ENCODE assay signal across 8 cellular contexts in the genomic region with DNA sequence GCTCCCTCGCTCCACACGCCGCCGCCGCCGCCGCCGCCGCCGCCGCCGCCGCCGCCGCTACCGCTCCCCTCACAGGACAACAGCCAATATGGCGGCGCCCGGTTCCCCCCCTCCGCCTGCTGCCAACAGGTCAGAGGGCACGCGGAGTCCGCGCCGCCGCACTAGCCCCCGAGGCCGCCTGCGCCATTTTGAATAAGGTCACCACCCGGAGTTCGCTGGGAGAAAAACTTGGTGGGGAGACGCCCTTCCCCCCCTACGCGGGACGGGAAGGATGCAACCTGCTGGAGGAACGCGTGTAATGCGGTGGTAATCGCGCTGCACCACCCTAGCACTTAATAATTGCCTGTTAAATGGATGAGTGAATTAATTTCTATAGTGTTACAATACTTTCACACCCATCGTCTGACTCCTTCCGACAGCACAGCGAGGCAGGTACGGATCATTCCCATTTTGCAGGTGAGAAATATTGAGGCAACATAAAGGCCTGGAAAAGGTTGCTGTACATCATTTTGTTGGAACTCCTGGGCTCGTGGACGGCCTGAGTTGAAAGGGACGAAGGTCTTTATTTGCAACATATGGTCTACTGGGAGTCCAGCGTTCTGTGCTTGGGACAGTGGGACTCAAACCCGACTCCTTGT. TPM values are rescaled to one million over a fixed set of nuclear protein-coding genes. Genes with fewer than 3 reads are reported as not detected.
A peak's percentile ranks its signal among the peaks of the same experiment; 100 is the strongest.
DNase-seq lines count a peak whose midpoint lies in the region; ATAC-seq and TF ChIP-seq lines count a peak whose summit lies in the region.

A gene (minus strand): TSS at position 90 of the 638 bp plus-strand sequence. CDS start 105 bp downstream, outside the sequence.

- ATAC-seq in GM19324 (IDR thresholded peaks at IDR 0.05; ENCODE audit: low FRiP score, unreplicated experiment) (peak; percentile 79), HG03460 (IDR thresholded peaks at IDR 0.05; ENCODE audit: unreplicated experiment) (peak; percentile 88)

- DNase-seq in NCI-H748 (lab: John Stamatoyannopoulos, UW; ENCODE audit: unreplicated experiment) (peak; percentile 94), dermis blood vessel endothelial cell (peak; percentile 93)
- peak; percentile 93 to 94 for DNase-seq in activated CD4-positive, alpha-beta T cell treated with anti-CD3 and anti-CD28 coated beads, Interleukin-2, amount 50 U/mL, for 4 hours
- peak; percentile 95 for DNase-seq in stimulated activated CD4-positive, alpha-beta T cell treated with anti-CD3 and anti-CD28 coated beads, Interleukin-4, amount 100 ng/mL, for 1 hour

- H3K4me3 ChIP-seq in BLaER1 treated with 17β-estradiol and CSF1 and Interleukin-3, amounts not matched to agents 10 nM and 100 nM = peak within 1 kb of the TSS; percentile 89 to 99 (median 92)
- peak within 1 kb of the TSS; percentile 84 to 98 (median 92) for H3K4me3 ChIP-seq in liver (ENCODE audit: low read depth in 1 of 3, low read length in 3 of 3)

- TF ChIP-seq CTCF in liver (IDR thresholded peaks at IDR 0.05; ENCODE audit: low read depth, low read length, missing input control) = peak; percentile 27

- H3K27me3 ChIP-seq in BLaER1 treated with 17β-estradiol and CSF1 and Interleukin-3, amounts not matched to agents 10 nM and 100 nM = no peaks in the 10 kb centered on the region
- no peaks in the 10 kb centered on the region for H3K27me3 ChIP-seq in liver (ENCODE audit: control insufficient read depth in 4 of 4, insufficient read depth in 4 of 4, low read length in 3 of 4)

- H3K9me3 ChIP-seq in BLaER1 treated with 17β-estradiol and CSF1 and Interleukin-3, amounts not matched to agents 10 nM and 100 nM (replicated peaks in 1 of 11) = no peaks in the 10 kb centered on the region
- no peaks in the 10 kb centered on the region for H3K9me3 ChIP-seq in liver (ENCODE audit: control insufficient read depth in 4 of 4, low read length in 3 of 4)

- peaks cover 30 to 46% (median 44%) of the 10 kb centered on the region in 11 experiments; a peak in 21 of 22 replicates for H4K20me1 ChIP-seq in BLaER1 treated with 17β-estradiol and CSF1 and Interleukin-3, amounts not matched to agents 10 nM and 100 nM

- H3K9ac ChIP-seq in BLaER1 treated with 17β-estradiol and CSF1 and Interleukin-3, amounts not matched to agents 10 nM and 100 nM = peak within 1 kb of the TSS; percentile 89 to 97 (median 95)
- H3K9ac ChIP-seq in liver (ENCODE audit: low read depth in 1 of 2, low read length in 2 of 2) = peak within 1 kb of the TSS; percentile 28 to 54

- peak within 1 kb of the TSS; percentile 61 to 93 (median 90); a peak in 21 of 22 replicates for H3K27ac ChIP-seq in BLaER1 treated with 17β-estradiol and CSF1 and Interleukin-3, amounts not matched to agents 10 nM and 100 nM
- peak within 1 kb of the TSS; percentile 70 to 77 for H3K27ac ChIP-seq in liver (ENCODE audit: low read depth in 1 of 2, low read length in 2 of 2)

- peak within 1 kb of the TSS; percentile 85 to 98 (median 96) for H3K4me2 ChIP-seq in BLaER1 treated with 17β-estradiol and CSF1 and Interleukin-3, amounts not matched to agents 10 nM and 100 nM

- H3K4me1 ChIP-seq in BLaER1 treated with 17β-estradiol and CSF1 and Interleukin-3, amounts not matched to agents 10 nM and 100 nM = peaks cover 32 to 47% (median 38%) of the 10 kb centered on the region in 10 experiments
- peaks cover 9 to 21% (median 18%) of the 10 kb centered on the region in 4 donors for H3K4me1 ChIP-seq in liver (ENCODE audit: control insufficient read depth in 4 of 4, insufficient read depth in 4 of 4, low read length in 3 of 4)

- TF ChIP-seq RAD21 in liver (IDR thresholded peaks at IDR 0.05) = peak in 1 of 2 donors; percentile 54

- WGBS in liver = 9% methylated on average over 49 of the region's 49 CpGs

- H3K36me3 ChIP-seq in BLaER1 treated with 17β-estradiol and CSF1 and Interleukin-3, amounts not matched to agents 10 nM and 100 nM = peaks cover 21 to 36% (median 33%) of the 10 kb centered on the region in 11 experiments; a peak in 21 of 22 replicates
- H3K36me3 ChIP-seq in liver (ENCODE audit: control insufficient read depth in 4 of 4, insufficient read depth in 3 of 4, low read depth in 1 of 4, low read length in 3 of 4) = peaks cover 0 to 4% (median 1%) of the 10 kb centered on the region in 4 donors

TF ChIP-seq in liver, 16 proteins besides CTCF, POLR2A, EP300 and RAD21:
- TF ChIP-seq, protein P1, sequence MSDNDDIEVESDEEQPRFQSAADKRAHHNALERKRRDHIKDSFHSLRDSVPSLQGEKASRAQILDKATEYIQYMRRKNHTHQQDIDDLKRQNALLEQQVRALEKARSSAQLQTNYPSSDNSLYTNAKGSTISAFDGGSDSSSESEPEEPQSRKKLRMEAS (IDR thresholded peaks at IDR 0.05) = no peak
- TF ChIP-seq HNF4G (IDR thresholded peaks at IDR 0.05) = no peak
- peak; percentile 38 for TF ChIP-seq SP1 (IDR thresholded peaks at IDR 0.05)
- peak; percentile 99 for TF ChIP-seq YY1 (IDR thresholded peaks at IDR 0.05)
- TF ChIP-seq NR2F2 (IDR thresholded peaks at IDR 0.05) = peak; percentile 88
- peak; percentile 33 to 61 for TF ChIP-seq RXRA (IDR thresholded peaks at IDR 0.05)
- TF ChIP-seq, protein P2, sequence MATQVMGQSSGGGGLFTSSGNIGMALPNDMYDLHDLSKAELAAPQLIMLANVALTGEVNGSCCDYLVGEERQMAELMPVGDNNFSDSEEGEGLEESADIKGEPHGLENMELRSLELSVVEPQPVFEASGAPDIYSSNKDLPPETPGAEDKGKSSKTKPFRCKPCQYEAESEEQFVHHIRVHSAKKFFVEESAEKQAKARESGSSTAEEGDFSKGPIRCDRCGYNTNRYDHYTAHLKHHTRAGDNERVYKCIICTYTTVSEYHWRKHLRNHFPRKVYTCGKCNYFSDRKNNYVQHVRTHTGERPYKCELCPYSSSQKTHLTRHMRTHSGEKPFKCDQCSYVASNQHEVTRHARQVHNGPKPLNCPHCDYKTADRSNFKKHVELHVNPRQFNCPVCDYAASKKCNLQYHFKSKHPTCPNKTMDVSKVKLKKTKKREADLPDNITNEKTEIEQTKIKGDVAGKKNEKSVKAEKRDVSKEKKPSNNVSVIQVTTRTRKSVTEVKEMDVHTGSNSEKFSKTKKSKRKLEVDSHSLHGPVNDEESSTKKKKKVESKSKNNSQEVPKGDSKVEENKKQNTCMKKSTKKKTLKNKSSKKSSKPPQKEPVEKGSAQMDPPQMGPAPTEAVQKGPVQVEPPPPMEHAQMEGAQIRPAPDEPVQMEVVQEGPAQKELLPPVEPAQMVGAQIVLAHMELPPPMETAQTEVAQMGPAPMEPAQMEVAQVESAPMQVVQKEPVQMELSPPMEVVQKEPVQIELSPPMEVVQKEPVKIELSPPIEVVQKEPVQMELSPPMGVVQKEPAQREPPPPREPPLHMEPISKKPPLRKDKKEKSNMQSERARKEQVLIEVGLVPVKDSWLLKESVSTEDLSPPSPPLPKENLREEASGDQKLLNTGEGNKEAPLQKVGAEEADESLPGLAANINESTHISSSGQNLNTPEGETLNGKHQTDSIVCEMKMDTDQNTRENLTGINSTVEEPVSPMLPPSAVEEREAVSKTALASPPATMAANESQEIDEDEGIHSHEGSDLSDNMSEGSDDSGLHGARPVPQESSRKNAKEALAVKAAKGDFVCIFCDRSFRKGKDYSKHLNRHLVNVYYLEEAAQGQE (IDR thresholded peaks at IDR 0.05) = no peak

RNA-seq across cellular contexts. Expression of the gene that starts here (rescaled TPM):
- total RNA-seq in dermis blood vessel endothelial cell (14.6 and 31.0 TPM in 2 replicates), liver (10 to 100 TPM; 14.3 to 31.8 TPM)
- polyA plus RNA-seq in liver = 10 to 100 TPM; 15.5 to 16.2 TPM

Comparison
In these comparisons a context has a peak if more than half of its experiments do, and no peak if none do; other contexts are left out.
1. Peak in every context shown above with its lines: DNase-seq, ATAC-seq, H3K4me3 ChIP-seq and H3K27ac ChIP-seq.